1 cellular context compared by ENCODE assay signal in the genomic region with DNA sequence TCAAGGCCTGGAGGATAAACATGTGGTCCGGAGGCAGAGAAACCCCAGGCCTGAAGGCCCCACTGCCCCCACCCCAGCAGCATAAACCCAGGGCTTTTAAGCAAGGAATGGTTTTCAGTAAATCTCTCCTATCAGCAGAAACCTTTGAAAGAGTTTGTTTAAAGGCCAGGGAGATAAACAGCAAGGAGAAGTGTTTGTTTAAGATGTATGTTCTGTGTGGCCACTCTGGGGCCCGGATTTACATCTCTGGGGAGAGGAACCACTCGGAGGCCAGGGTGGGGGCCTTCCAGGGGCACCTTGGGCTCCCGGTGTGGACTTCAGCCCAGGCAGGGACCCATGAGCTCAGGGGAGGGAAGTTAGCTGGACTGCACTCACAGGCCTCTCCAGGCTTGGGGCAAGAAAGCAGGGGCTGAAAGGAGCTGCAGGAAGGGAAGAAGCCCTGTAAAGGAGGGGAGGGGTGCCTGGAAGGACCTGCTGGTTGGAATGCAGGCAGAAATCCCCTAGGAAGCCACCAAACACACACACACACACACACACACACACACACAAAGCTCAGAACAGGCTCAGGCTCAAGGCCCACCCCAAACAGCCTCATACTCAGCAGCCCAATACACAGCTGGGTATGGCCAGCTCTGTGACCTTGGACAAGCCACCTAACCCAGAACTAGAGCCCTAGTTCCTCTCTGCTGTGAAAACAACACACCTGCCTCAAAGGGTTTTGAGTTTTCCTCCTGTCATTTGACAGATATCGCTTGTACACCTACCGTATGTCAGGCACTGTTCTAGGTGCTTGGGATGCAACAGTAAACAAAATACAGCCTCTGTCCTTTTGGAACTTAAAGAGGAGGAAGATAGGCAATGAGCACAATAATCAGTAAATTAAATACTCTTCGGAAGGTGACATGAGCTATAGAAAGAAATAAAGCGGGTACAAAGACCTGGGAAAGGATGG.
TF ChIP-seq lines count a peak whose summit lies in the region.

No MANE protein-coding gene starts in this region.

TF ChIP-seq in HepG2, 621 proteins besides CTCF, POLR2A, EP300 and RAD21 (continued from another document and continues in another):
- TF ChIP-seq, protein P1, sequence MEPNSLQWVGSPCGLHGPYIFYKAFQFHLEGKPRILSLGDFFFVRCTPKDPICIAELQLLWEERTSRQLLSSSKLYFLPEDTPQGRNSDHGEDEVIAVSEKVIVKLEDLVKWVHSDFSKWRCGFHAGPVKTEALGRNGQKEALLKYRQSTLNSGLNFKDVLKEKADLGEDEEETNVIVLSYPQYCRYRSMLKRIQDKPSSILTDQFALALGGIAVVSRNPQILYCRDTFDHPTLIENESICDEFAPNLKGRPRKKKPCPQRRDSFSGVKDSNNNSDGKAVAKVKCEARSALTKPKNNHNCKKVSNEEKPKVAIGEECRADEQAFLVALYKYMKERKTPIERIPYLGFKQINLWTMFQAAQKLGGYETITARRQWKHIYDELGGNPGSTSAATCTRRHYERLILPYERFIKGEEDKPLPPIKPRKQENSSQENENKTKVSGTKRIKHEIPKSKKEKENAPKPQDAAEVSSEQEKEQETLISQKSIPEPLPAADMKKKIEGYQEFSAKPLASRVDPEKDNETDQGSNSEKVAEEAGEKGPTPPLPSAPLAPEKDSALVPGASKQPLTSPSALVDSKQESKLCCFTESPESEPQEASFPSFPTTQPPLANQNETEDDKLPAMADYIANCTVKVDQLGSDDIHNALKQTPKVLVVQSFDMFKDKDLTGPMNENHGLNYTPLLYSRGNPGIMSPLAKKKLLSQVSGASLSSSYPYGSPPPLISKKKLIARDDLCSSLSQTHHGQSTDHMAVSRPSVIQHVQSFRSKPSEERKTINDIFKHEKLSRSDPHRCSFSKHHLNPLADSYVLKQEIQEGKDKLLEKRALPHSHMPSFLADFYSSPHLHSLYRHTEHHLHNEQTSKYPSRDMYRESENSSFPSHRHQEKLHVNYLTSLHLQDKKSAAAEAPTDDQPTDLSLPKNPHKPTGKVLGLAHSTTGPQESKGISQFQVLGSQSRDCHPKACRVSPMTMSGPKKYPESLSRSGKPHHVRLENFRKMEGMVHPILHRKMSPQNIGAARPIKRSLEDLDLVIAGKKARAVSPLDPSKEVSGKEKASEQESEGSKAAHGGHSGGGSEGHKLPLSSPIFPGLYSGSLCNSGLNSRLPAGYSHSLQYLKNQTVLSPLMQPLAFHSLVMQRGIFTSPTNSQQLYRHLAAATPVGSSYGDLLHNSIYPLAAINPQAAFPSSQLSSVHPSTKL (CRISPR knock-in tag; IDR thresholded peaks at IDR 0.05): peak; percentile 87
- TF ChIP-seq RFX3 (CRISPR knock-in tag; IDR thresholded peaks at IDR 0.05) (no peak), SNAPC2 (CRISPR knock-in tag; IDR thresholded peaks at IDR 0.05) (no peak), ZNF510 (CRISPR knock-in tag; IDR thresholded peaks at IDR 0.05; ENCODE audit: low read depth) (no peak), ZKSCAN5 (CRISPR knock-in tag; IDR thresholded peaks at IDR 0.05) (no peak), TIGD3 (CRISPR knock-in tag; IDR thresholded peaks at IDR 0.05; ENCODE audit: borderline replicate concordance) (no peak), RCOR2 (CRISPR knock-in tag; IDR thresholded peaks at IDR 0.05) (no peak), RBFOX2 (IDR thresholded peaks at IDR 0.05; ENCODE audit: low read depth, low read length) (0 out of 2 replicates have a peak, but pooled peaks have one; percentile 5), ATAD3A (CRISPR knock-in tag; IDR thresholded peaks at IDR 0.05) (no peak), ZNF44 (CRISPR knock-in tag; IDR thresholded peaks at IDR 0.05) (peak; percentile 55; the same call in 1 of the 2 replicates), JUN (CRISPR knock-in tag; IDR thresholded peaks at IDR 0.05) (no peak), ZNF660 (CRISPR knock-in tag; IDR thresholded peaks at IDR 0.05; ENCODE audit: borderline replicate concordance, low read depth) (no peak), MAF1 (CRISPR knock-in tag; IDR thresholded peaks at IDR 0.05; ENCODE audit: borderline replicate concordance) (no peak), ZSCAN9 (CRISPR knock-in tag; IDR thresholded peaks at IDR 0.05; ENCODE audit: borderline replicate concordance) (no peak), ZNF557 (CRISPR knock-in tag; IDR thresholded peaks at IDR 0.05) (0 out of 2 replicates have a peak, but pooled peaks have one; percentile 66), NFIC (IDR thresholded peaks at IDR 0.05; ENCODE audit: low read length) (peak; percentile 94), LBX2 (CRISPR knock-in tag; IDR thresholded peaks at IDR 0.05; ENCODE audit: borderline replicate concordance) (no peak), ZFP41 (CRISPR knock-in tag; IDR thresholded peaks at IDR 0.05; ENCODE audit: borderline replicate concordance) (no peak), POLR2G (IDR thresholded peaks at IDR 0.05; ENCODE audit: low read depth, low read length) (peak; percentile 85), SOX5 (CRISPR knock-in tag; IDR thresholded peaks at IDR 0.05; ENCODE audit: borderline replicate concordance) (peak; percentile 68; the same call in 1 of the 2 replicates), HDAC2 (CRISPR knock-in tag; IDR thresholded peaks at IDR 0.05) (peak; percentile 88), ZNF20 (CRISPR knock-in tag; IDR thresholded peaks at IDR 0.05) (0 out of 2 replicates have a peak, but pooled peaks have one; percentile 46), ZNF747 (CRISPR knock-in tag; IDR thresholded peaks at IDR 0.05; ENCODE audit: borderline replicate concordance) (0 out of 2 replicates have a peak, but pooled peaks have one; percentile 63), RBM39 (IDR thresholded peaks at IDR 0.05; ENCODE audit: low read depth, low read length, poor library complexity, severe bottlenecking) (peak; percentile 85), ZNF138 (CRISPR knock-in tag; IDR thresholded peaks at IDR 0.05; ENCODE audit: low read depth) (no peak), ZNF3 (CRISPR knock-in tag; IDR thresholded peaks at IDR 0.05) (peak; percentile 90), ZNF556 (CRISPR knock-in tag; IDR thresholded peaks at IDR 0.05; ENCODE audit: borderline replicate concordance) (no peak), ZNF441 (CRISPR knock-in tag; IDR thresholded peaks at IDR 0.05; ENCODE audit: borderline replicate concordance) (no peak; the same call in 1 of the 2 replicates), RFX1 (IDR thresholded peaks at IDR 0.05) (no peak), ZNF609 (CRISPR knock-in tag; IDR thresholded peaks at IDR 0.05; ENCODE audit: borderline replicate concordance) (peak; percentile 94), ZNF713 (CRISPR knock-in tag; IDR thresholded peaks at IDR 0.05) (no peak), FOXO4 (CRISPR knock-in tag; conservative IDR thresholded peaks at IDR 0.05) (peak; percentile 92; the same call in 1 of the 2 replicates), ZNF180 (CRISPR knock-in tag; IDR thresholded peaks at IDR 0.05; ENCODE audit: borderline replicate concordance, low read depth) (peak; percentile 65; the same call in 1 of the 2 replicates), PPARG (CRISPR knock-in tag; conservative IDR thresholded peaks at IDR 0.05) (peak; percentile 70; the same call in 1 of the 2 replicates), ARNT2 (CRISPR knock-in tag; IDR thresholded peaks at IDR 0.05; ENCODE audit: low read depth) (no peak), ELF4 (CRISPR knock-in tag; IDR thresholded peaks at IDR 0.05; ENCODE audit: borderline replicate concordance) (0 out of 2 replicates have a peak, but pooled peaks have one; percentile 43), THYN1 (CRISPR knock-in tag; IDR thresholded peaks at IDR 0.05; ENCODE audit: borderline replicate concordance, low read depth) (no peak), ETV6 (CRISPR knock-in tag; conservative IDR thresholded peaks at IDR 0.05) (0 out of 2 replicates have a peak, but pooled peaks have one; percentile 28)
- TF ChIP-seq, protein P2, sequence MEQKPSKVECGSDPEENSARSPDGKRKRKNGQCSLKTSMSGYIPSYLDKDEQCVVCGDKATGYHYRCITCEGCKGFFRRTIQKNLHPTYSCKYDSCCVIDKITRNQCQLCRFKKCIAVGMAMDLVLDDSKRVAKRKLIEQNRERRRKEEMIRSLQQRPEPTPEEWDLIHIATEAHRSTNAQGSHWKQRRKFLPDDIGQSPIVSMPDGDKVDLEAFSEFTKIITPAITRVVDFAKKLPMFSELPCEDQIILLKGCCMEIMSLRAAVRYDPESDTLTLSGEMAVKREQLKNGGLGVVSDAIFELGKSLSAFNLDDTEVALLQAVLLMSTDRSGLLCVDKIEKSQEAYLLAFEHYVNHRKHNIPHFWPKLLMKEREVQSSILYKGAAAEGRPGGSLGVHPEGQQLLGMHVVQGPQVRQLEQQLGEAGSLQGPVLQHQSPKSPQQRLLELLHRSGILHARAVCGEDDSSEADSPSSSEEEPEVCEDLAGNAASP (CRISPR knock-in tag; IDR thresholded peaks at IDR 0.05; ENCODE audit: borderline replicate concordance): peak; percentile 80
- TF ChIP-seq, protein P3, sequence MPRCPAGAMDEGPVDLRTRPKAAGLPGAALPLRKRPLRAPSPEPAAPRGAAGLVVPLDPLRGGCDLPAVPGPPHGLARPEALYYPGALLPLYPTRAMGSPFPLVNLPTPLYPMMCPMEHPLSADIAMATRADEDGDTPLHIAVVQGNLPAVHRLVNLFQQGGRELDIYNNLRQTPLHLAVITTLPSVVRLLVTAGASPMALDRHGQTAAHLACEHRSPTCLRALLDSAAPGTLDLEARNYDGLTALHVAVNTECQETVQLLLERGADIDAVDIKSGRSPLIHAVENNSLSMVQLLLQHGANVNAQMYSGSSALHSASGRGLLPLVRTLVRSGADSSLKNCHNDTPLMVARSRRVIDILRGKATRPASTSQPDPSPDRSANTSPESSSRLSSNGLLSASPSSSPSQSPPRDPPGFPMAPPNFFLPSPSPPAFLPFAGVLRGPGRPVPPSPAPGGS (CRISPR knock-in tag; IDR thresholded peaks at IDR 0.05): peak; percentile 4; the same call in 1 of the 2 replicates
- TF ChIP-seq, protein P4, sequence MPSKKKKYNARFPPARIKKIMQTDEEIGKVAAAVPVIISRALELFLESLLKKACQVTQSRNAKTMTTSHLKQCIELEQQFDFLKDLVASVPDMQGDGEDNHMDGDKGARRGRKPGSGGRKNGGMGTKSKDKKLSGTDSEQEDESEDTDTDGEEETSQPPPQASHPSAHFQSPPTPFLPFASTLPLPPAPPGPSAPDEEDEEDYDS (CRISPR knock-in tag; IDR thresholded peaks at IDR 0.05): 0 out of 2 replicates have a peak, but pooled peaks have one; percentile 29
- TF ChIP-seq, protein P5, sequence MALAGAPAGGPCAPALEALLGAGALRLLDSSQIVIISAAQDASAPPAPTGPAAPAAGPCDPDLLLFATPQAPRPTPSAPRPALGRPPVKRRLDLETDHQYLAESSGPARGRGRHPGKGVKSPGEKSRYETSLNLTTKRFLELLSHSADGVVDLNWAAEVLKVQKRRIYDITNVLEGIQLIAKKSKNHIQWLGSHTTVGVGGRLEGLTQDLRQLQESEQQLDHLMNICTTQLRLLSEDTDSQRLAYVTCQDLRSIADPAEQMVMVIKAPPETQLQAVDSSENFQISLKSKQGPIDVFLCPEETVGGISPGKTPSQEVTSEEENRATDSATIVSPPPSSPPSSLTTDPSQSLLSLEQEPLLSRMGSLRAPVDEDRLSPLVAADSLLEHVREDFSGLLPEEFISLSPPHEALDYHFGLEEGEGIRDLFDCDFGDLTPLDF (CRISPR knock-in tag; IDR thresholded peaks at IDR 0.05): no peak
